In genomic region chr12:132275110-132275531, GRCh38 we compare ENCODE assay signal across 1 cellular context.
TF ChIP-seq lines count a peak whose summit lies in the region.

No MANE protein-coding gene starts in this region.

TF ChIP-seq in SK-N-SH, 30 proteins besides CTCF, POLR2A, EP300 and RAD21 (continued from another document):
- TF ChIP-seq, protein P1, sequence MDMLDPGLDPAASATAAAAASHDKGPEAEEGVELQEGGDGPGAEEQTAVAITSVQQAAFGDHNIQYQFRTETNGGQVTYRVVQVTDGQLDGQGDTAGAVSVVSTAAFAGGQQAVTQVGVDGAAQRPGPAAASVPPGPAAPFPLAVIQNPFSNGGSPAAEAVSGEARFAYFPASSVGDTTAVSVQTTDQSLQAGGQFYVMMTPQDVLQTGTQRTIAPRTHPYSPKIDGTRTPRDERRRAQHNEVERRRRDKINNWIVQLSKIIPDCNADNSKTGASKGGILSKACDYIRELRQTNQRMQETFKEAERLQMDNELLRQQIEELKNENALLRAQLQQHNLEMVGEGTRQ (IDR thresholded peaks at IDR 0.05; ENCODE audit: borderline replicate concordance, low read depth, low read length): no peak
- TF ChIP-seq EZH2phosphoT487 (IDR thresholded peaks at IDR 0.05; ENCODE audit: borderline replicate concordance, low read depth): no peak
